In genomic region chr21:21232320-21232719, GRCh38 we compare ENCODE assay signal across 8 cellular contexts.
DNase-seq lines count a peak whose midpoint lies in the region; ATAC-seq and TF ChIP-seq lines count a peak whose summit lies in the region.

No MANE protein-coding gene starts in this region.

- no peak overlapping the region for H3K4me3 ChIP-seq in OCI-LY7 (ENCODE audit: low read depth, low read length, poor library complexity, severe bottlenecking)
- H3K4me3 ChIP-seq in thyroid gland (replicated peaks in 1 of 3) = no peak overlapping the region

- H3K36me3 Mint-ChIP-seq in activated CD4-positive, alpha-beta T cell treated with anti-CD3 and anti-CD28 coated beads, Interleukin-2, amount 10 ng/mL, durations not matched to agents 24 days and 14 days (ENCODE audit: low read depth) = no peaks in the 10 kb centered on the region

- POLR2A ChIA-PET in OCI-LY7 (lab: Charles Lee) = interaction anchor here (0.6 kb wide), 1 partner anchor 969 kb away, joined by 6 read pairs; no protein-coding TSS in a partner anchor

- no peaks in the 10 kb centered on the region for H3K9me3 Mint-ChIP-seq in activated CD4-positive, alpha-beta T cell treated with anti-CD3 and anti-CD28 coated beads, Interleukin-2, amount 10 ng/mL, durations not matched to agents 24 days and 14 days

- CTCF ChIA-PET in OCI-LY7 (lab: Charles Lee; ENCODE audit: unreplicated experiment) = no interaction called here

- no peaks in the 10 kb centered on the region for H3K4me1 ChIP-seq in OCI-LY7 (ENCODE audit: insufficient read depth, low read length, poor library complexity, severe bottlenecking)
- no peaks in the 10 kb centered on the region for H3K4me1 ChIP-seq in thyroid gland

- peaks cover 16% of the 10 kb centered on the region for H3K9me3 ChIP-seq in OCI-LY7 (ENCODE audit: low read length)
- H3K9me3 ChIP-seq in thyroid gland = no peaks in the 10 kb centered on the region

- H3K27me3 Mint-ChIP-seq in activated CD4-positive, alpha-beta T cell treated with anti-CD3 and anti-CD28 coated beads, Interleukin-2, amount 10 ng/mL, durations not matched to agents 24 days and 14 days = peaks cover 3% of the 10 kb centered on the region

- intact Hi-C loops in Right ventricle myocardium superior (cut with DNase I) (no loop called here), left ventricle myocardium superior (cut with micrococcal nuclease) (no loop called here), OCI-LY7 (cut with micrococcal nuclease; ENCODE audit: unreplicated experiment) (no loop called here), thyroid gland (cut with DNase I) (no loop called here)
- intact Hi-C loops in activated CD4-positive, alpha-beta T cell treated with anti-CD3 and anti-CD28 coated beads, Interleukin-2, amount 10 ng/mL, durations not matched to agents 24 days and 14 days (cut with micrococcal nuclease) = loop anchor here (5.0 kb wide), 1 partner anchor 690 kb away; no protein-coding TSS in a partner anchor

- H3K4me1 Mint-ChIP-seq in activated CD4-positive, alpha-beta T cell treated with anti-CD3 and anti-CD28 coated beads, Interleukin-2, amount 10 ng/mL, durations not matched to agents 24 days and 14 days = no peaks in the 10 kb centered on the region

- BruUV-seq in OCI-LY7 (replicated peaks; lab: Mats Ljungman, UMichigan) = no TSS peak

- H3K27ac Mint-ChIP-seq in activated CD4-positive, alpha-beta T cell treated with anti-CD3 and anti-CD28 coated beads, Interleukin-2, amount 10 ng/mL, durations not matched to agents 24 days and 14 days = no peak overlapping the region

- DNase-seq in Right ventricle myocardium superior (no peak), left ventricle myocardium superior (no peak), OCI-LY7 (ENCODE audit: low spot score) (no peak), fibroblast of peridontal ligament (ENCODE audit: extremely low read depth) (peak; percentile 82), thyroid gland (peak; percentile 3 to 11)
- no peak for DNase-seq in activated CD4-positive, alpha-beta T cell treated with anti-CD3 and anti-CD28 coated beads, Interleukin-2, amount 10 ng/mL, durations not matched to agents 24 days and 14 days

- ATAC-seq in Right ventricle myocardium superior (ENCODE audit: poor library complexity) (peak; percentile 46), left ventricle myocardium superior (no peak), HG03045 (IDR thresholded peaks at IDR 0.05; ENCODE audit: unreplicated experiment) (no peak), GM18858 (IDR thresholded peaks at IDR 0.05; ENCODE audit: unreplicated experiment) (no peak)

- TF ChIP-seq CTCF in OCI-LY7 (conservative IDR thresholded peaks at IDR 0.05; ENCODE audit: low read length) = peak; percentile 19; the same call in 1 of the 2 replicates
- TF ChIP-seq CTCF in thyroid gland (IDR thresholded peaks at IDR 0.05) = peak in 4 of 6 experiments; percentile 28 to 69 (median 52)

- no peak overlapping the region for H3K27ac ChIP-seq in OCI-LY7 (ENCODE audit: low read depth, low read length, poor library complexity, severe bottlenecking)
- H3K27ac ChIP-seq in thyroid gland = no peak overlapping the region

- no peaks in the 10 kb centered on the region for H3K27me3 ChIP-seq in thyroid gland

- H2AFZ ChIP-seq in OCI-LY7 (ENCODE audit: low read length) = no peak overlapping the region

- H3K4me3 Mint-ChIP-seq in activated CD4-positive, alpha-beta T cell treated with anti-CD3 and anti-CD28 coated beads, Interleukin-2, amount 10 ng/mL, durations not matched to agents 24 days and 14 days = no peak overlapping the region

- TF ChIP-seq POLR2A in thyroid gland (IDR thresholded peaks at IDR 0.05) = no peak

- no peaks in the 10 kb centered on the region for H3K9me2 ChIP-seq in OCI-LY7 (ENCODE audit: insufficient read depth, low read length)

- H3K4me2 ChIP-seq in OCI-LY7 (ENCODE audit: low read length) = no peak overlapping the region

- H3K79me2 ChIP-seq in OCI-LY7 (ENCODE audit: insufficient read depth, low read depth, low read length) = no peaks in the 10 kb centered on the region

- WGBS in thyroid gland, 2 donors = 8 to 11% methylated on average over 1 of the region's 1 CpG

- no peaks in the 10 kb centered on the region for H4K20me1 ChIP-seq in OCI-LY7 (ENCODE audit: insufficient read depth, low read length)

- H3K36me3 ChIP-seq in OCI-LY7 (ENCODE audit: insufficient read depth, low read length) = no peaks in the 10 kb centered on the region
- H3K36me3 ChIP-seq in thyroid gland = no peaks in the 10 kb centered on the region

Comparison
In these comparisons a context has a peak if more than half of its experiments do, and no peak if none do; other contexts are left out.
1. DNase-seq: peak in fibroblast of peridontal ligament (single experiment) and thyroid gland (2 of 2); none in Right ventricle myocardium superior (single experiment), left ventricle myocardium superior (single experiment), OCI-LY7 (single experiment) and activated CD4-positive, alpha-beta T cell treated with anti-CD3 and anti-CD28 coated beads, Interleukin-2, amount 10 ng/mL, durations not matched to agents 24 days and 14 days (single experiment).